In genomic region chr5:54234304-54234938, GRCh38 we compare ENCODE assay signal across 8 cellular contexts.
DNase-seq lines count a peak whose midpoint lies in the region; ATAC-seq, FAIRE-seq and TF ChIP-seq lines count a peak whose summit lies in the region.

No MANE protein-coding gene starts in this region.

- FAIRE-seq in H54 (lab: Jason Lieb, UNC) = no peak

- intact Hi-C loops in activated CD8-positive, alpha-beta T cell treated with anti-CD3 and anti-CD28 coated beads for 36 hours (cut with micrococcal nuclease) = loop anchor here (5.0 kb wide), 1 partner anchor 757 kb away; no protein-coding TSS in a partner anchor

- no peak overlapping the region for H3K4me3 Mint-ChIP-seq in activated CD8-positive, alpha-beta T cell treated with anti-CD3 and anti-CD28 coated beads for 36 hours

- no peak for TF ChIP-seq POLR2A in H54 (IDR thresholded peaks at IDR 0.05; ENCODE audit: low read depth, low read length)

- no peak overlapping the region for H3K27ac Mint-ChIP-seq in activated CD8-positive, alpha-beta T cell treated with anti-CD3 and anti-CD28 coated beads for 36 hours

- TF ChIP-seq CTCF in activated CD8-positive, alpha-beta T cell treated with anti-CD3 and anti-CD28 coated beads for 36 hours (IDR thresholded peaks at IDR 0.05) = peak; percentile 57

- H3K9me3 Mint-ChIP-seq in activated CD8-positive, alpha-beta T cell treated with anti-CD3 and anti-CD28 coated beads for 36 hours = no peaks in the 10 kb centered on the region

- DNase-seq in NCI-H748 (lab: John Stamatoyannopoulos, UW; ENCODE audit: unreplicated experiment) (peak; percentile 39), NCI-H748 treated with DMSO at 0.1 percent for 48 hours (lab: John Stamatoyannopoulos, UW) (no peak), Kasumi-1 (lab: John Stamatoyannopoulos, UW) (peak; percentile 68 to 74), left kidney (ENCODE audit: low read depth, low spot score) (peak; percentile 47), H54 (ENCODE audit: insufficient read length, low spot score) (no peak)
- no peak for DNase-seq in activated CD8-positive, alpha-beta T cell treated with anti-CD3 and anti-CD28 coated beads for 36 hours

- peaks cover 3% of the 10 kb centered on the region for H3K36me3 Mint-ChIP-seq in activated CD8-positive, alpha-beta T cell treated with anti-CD3 and anti-CD28 coated beads for 36 hours (ENCODE audit: low read depth)

- H3K27me3 Mint-ChIP-seq in activated CD8-positive, alpha-beta T cell treated with anti-CD3 and anti-CD28 coated beads for 36 hours = no peaks in the 10 kb centered on the region

- POLR2A ChIA-PET in activated CD8-positive, alpha-beta T cell treated with anti-CD3 and anti-CD28 coated beads for 36 hours (lab: Charles Lee) = interaction anchor here (0.8 kb wide), 1 partner anchor 12 kb away, joined by 3 read pairs; no protein-coding TSS in a partner anchor

- peaks cover 2% of the 10 kb centered on the region for H3K4me1 Mint-ChIP-seq in activated CD8-positive, alpha-beta T cell treated with anti-CD3 and anti-CD28 coated beads for 36 hours (ENCODE audit: low read depth)

- CTCF ChIA-PET in activated CD8-positive, alpha-beta T cell treated with anti-CD3 and anti-CD28 coated beads for 36 hours (lab: Charles Lee) = interaction anchor here (0.7 to 4.0 kb wide), 15 partner anchors 9 to 1125 kb away, joined by 3 to 18 read pairs (median 3); partner anchors contain the start of gene MOCS2

- no peak for ATAC-seq in activated CD8-positive, alpha-beta T cell treated with anti-CD3 and anti-CD28 coated beads for 36 hours
- ATAC-seq in HG03175 (IDR thresholded peaks at IDR 0.05; ENCODE audit: unreplicated experiment) (no peak), HG03045 (IDR thresholded peaks at IDR 0.05; ENCODE audit: unreplicated experiment) (no peak)

Comparison
In these comparisons a context has a peak if more than half of its experiments do, and no peak if none do; other contexts are left out.
1. DNase-seq: peak in NCI-H748 (single experiment), Kasumi-1 (2 of 2) and left kidney (single experiment); none in NCI-H748 treated with DMSO at 0.1 percent for 48 hours (single experiment), activated CD8-positive, alpha-beta T cell treated with anti-CD3 and anti-CD28 coated beads for 36 hours (single experiment) and H54 (single experiment).